8 cellular contexts compared by ENCODE assay signal in the genomic region with DNA sequence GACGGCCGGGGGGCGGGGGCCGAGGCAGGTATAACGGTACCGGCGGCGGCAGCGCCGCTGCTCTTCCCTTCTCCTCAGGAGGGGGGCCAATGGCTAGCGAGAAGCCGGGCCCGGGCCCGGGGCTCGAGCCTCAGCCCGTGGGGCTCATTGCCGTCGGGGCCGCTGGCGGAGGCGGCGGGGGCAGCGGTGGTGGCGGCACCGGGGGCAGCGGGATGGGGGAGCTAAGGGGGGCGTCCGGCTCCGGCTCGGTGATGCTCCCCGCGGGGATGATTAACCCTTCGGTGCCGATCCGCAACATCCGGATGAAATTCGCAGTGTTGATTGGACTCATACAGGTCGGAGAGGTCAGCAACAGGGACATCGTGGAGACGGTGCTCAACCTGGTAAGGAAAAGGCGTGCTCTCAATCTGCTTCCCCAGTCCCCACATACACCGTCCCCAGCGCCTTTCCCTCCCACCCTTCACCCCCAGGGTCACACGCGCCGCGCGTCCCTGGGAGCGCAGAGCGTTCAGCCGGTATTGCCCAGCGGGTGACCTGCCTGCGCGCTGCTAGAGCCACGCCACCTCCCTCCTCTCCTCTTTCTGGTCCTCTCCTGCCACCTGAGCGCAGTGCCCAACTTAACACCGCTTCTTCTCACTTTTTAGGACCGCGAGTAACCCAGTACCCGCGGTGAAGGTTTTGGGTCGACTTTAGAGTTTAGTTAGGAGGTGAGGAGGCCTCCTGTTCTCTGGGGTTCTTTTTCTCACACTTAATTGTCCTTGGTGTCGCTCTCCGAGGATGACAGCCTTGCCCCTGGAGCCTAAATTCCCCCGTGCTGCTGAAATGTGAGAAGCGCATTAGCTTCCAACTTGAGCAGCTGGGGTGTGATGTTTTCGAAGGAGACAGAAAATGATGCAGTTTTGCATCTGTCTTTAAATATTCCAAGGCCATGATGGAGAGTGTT. TPM values are rescaled to one million over a fixed set of nuclear protein-coding genes. Genes with fewer than 3 reads are reported as not detected.
DNase-seq lines count a peak whose midpoint lies in the region; ATAC-seq and TF ChIP-seq lines count a peak whose summit lies in the region.

No MANE protein-coding gene starts in this region.

- peaks cover 4% of the 10 kb centered on the region for H3K4me1 ChIP-seq in osteoblast (ENCODE audit: insufficient read depth, low read length)

- no peak overlapping the region for H3K27ac Mint-ChIP-seq in activated T-cell treated with anti-CD3 and anti-CD28 coated beads, Interleukin-2, amount 50 U/mL, for 72 hours

- no peak overlapping the region for H3K27ac ChIP-seq in osteoblast (ENCODE audit: low read depth, low read length)

- peak overlapping the region; percentile 79 for H3K4me3 ChIP-seq in osteoblast (ENCODE audit: insufficient read depth, low read length)

- no peaks in the 10 kb centered on the region for H4K20me1 ChIP-seq in osteoblast (ENCODE audit: insufficient read depth, low read length)

- DNase-seq in DMS53 (lab: John Stamatoyannopoulos, UW) (peak; percentile 83), NCI-H1105 (lab: John Stamatoyannopoulos, UW) (peak; percentile 27), Right ventricle myocardium inferior (ENCODE audit: missing footprints) (peak; percentile 64), osteoblast (ENCODE audit: insufficient read length, low spot score, missing footprints) (peak; percentile 65)
- DNase-seq in activated T-cell treated with anti-CD3 and anti-CD28 coated beads, Interleukin-2, amount 50 U/mL, for 72 hours = peak; percentile 9
- DNase-seq in stimulated activated naive CD4-positive, alpha-beta T cell treated with Interleukin-2 at 50 U/mL for 16 hours (lab: John Stamatoyannopoulos, UW) = no peak

- intact Hi-C loops in Right ventricle myocardium inferior (cut with DNase I) = loop anchor here (10.0 kb wide), 3 partner anchors 208 to 288 kb away; no protein-coding TSS in a partner anchor

- no peaks in the 10 kb centered on the region for H3K36me3 ChIP-seq in osteoblast (ENCODE audit: insufficient read depth, low read length)

- H3K27me3 Mint-ChIP-seq in activated T-cell treated with anti-CD3 and anti-CD28 coated beads, Interleukin-2, amount 50 U/mL, for 72 hours (ENCODE audit: low read depth) = peaks cover 35% of the 10 kb centered on the region

- H3K4me3 Mint-ChIP-seq in activated T-cell treated with anti-CD3 and anti-CD28 coated beads, Interleukin-2, amount 50 U/mL, for 72 hours = peak overlapping the region; percentile 35 to 94

- H3K4me1 Mint-ChIP-seq in activated T-cell treated with anti-CD3 and anti-CD28 coated beads, Interleukin-2, amount 50 U/mL, for 72 hours (ENCODE audit: low read depth) = peaks cover 29% of the 10 kb centered on the region

- ATAC-seq in GM21526 (IDR thresholded peaks at IDR 0.05; ENCODE audit: low FRiP score, unreplicated experiment) (peak; percentile 7), Right ventricle myocardium inferior (peak; percentile 60), GM18867 (IDR thresholded peaks at IDR 0.05; ENCODE audit: unreplicated experiment) (no peak)
- ATAC-seq in activated T-cell treated with anti-CD3 and anti-CD28 coated beads, Interleukin-2, amount 50 U/mL, for 72 hours (replicated peaks in 1 of 2) = peak; percentile 42

- peak overlapping the region; percentile 15 for H2AFZ ChIP-seq in osteoblast (ENCODE audit: low read length)

- no peaks in the 10 kb centered on the region for H3K9me3 ChIP-seq in osteoblast (ENCODE audit: low read depth, low read length)

- peaks cover 2% of the 10 kb centered on the region in 2 donors for H3K36me3 Mint-ChIP-seq in activated T-cell treated with anti-CD3 and anti-CD28 coated beads, Interleukin-2, amount 50 U/mL, for 72 hours (ENCODE audit: insufficient read depth in 2 of 2)

- TF ChIP-seq CTCF in osteoblast (IDR thresholded peaks at IDR 0.05; ENCODE audit: extremely low read depth, low read depth, low read length) = no peak

- no peaks in the 10 kb centered on the region for H3K79me2 ChIP-seq in osteoblast (ENCODE audit: insufficient read depth, low read length)

- H3K27me3 ChIP-seq in osteoblast (ENCODE audit: insufficient read depth, low read length) = peaks cover 17% of the 10 kb centered on the region

- no peaks in the 10 kb centered on the region for H3K9me3 Mint-ChIP-seq in activated T-cell treated with anti-CD3 and anti-CD28 coated beads, Interleukin-2, amount 50 U/mL, for 72 hours

- H3K4me2 ChIP-seq in osteoblast (ENCODE audit: insufficient read depth, low read length) = peak overlapping the region; percentile 74

RNA-seq across cellular contexts. Expression of a gene that starts 0.9 kb away (rescaled TPM):
- total RNA-seq in activated T-cell treated with anti-CD3 and anti-CD28 coated beads, Interleukin-2, amount 50 U/mL, for 72 hours = 1 to 10 TPM in 1 of 2 donors, under 1 TPM in 1; 0.62 to 1.2 TPM
- total RNA-seq in Right ventricle myocardium inferior (17.2 TPM), osteoblast (3.2 and 4.0 TPM in 2 replicates)
